22 cellular contexts compared by ENCODE assay signal in the genomic region with DNA sequence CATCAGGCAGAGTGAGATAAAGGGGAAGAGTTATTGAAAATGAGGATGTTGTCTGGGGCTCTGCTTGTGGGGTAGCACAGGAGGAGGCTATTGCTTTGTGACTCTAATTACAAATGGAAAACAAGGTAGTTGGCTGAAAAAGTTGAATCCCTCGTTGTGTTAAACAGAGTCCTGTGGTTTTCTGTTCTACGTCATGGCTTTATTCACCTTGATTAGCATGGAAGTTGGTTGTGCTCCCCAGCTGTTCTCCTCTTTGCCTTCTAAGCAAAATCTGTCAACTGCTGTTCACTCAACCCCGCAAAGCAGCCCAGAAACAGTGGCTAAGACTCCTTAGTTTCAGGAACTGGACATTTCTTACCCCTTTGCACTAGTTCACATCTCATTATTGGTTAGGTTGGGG.
"Had no signal": no experiment of that assay in that cellular context is flagged by ENCODE, and none has a peak within 500 bp of the region (broad histone marks: within the 10 kb centered on the region; RNA-seq: fewer than 3 reads in every experiment).

No MANE protein-coding gene starts in this region.

- H3K9me3 Mint-ChIP-seq: activated CD4-positive, alpha-beta T cell treated with anti-CD3 and anti-CD28 coated beads, Interleukin-2, amount 10 ng/mL, durations not matched to agents 7 days and 5 days; activated naive CD4-positive, alpha-beta T cell treated with anti-CD3 and anti-CD28 coated beads, Interleukin-2, amount 10 ng/mL, durations not matched to agents 7 days and 5 days; activated T-helper 2 cell treated with anti-CD3 and anti-CD28 coated beads, Interferon-gamma antibody, Interleukin-2, Interleukin-4, amounts not matched to agents 10 μg/mL and 5 μg/mL and 100 μg/mL, durations not matched to agents 14 hours and 24 hours and 36 hours had no signal

- H3K36me3 ChIP-seq: adrenal gland, lower lobe of right lung, suprapubic skin, upper lobe of right lung had no signal

- H3K4me3 Mint-ChIP-seq: activated CD4-positive, alpha-beta T cell treated with anti-CD3 and anti-CD28 coated beads, Interleukin-2, amount 10 ng/mL, durations not matched to agents 7 days and 5 days; activated naive CD4-positive, alpha-beta T cell treated with anti-CD3 and anti-CD28 coated beads, Interleukin-2, amount 10 ng/mL, durations not matched to agents 7 days and 5 days; naive B cell had no signal

- ATAC-seq: body of pancreas; left cardiac atrium; lower lobe of right lung; stimulated activated naive CD8-positive, alpha-beta T cell treated with anti-CD3 and anti-CD28 coated beads, Interleukin-15, Interleukin-2, amounts not matched to agents 100 U/mL and 50 U/mL, for 24 hours; upper lobe of right lung had no signal

- H3K27me3 ChIP-seq: adrenal gland, body of pancreas, suprapubic skin, upper lobe of right lung had no signal

- DNase-seq: activated CD4-positive, alpha-beta T cell treated with anti-CD3 and anti-CD28 coated beads, Interleukin-2, amount 10 ng/mL, durations not matched to agents 7 days and 5 days; activated CD4-positive, CD25-positive, alpha-beta regulatory T cell; activated naive CD4-positive, alpha-beta T cell treated with anti-CD3 and anti-CD28 coated beads, Interleukin-2, amount 10 ng/mL, durations not matched to agents 7 days and 5 days; activated T-cell treated with anti-CD3 and anti-CD28 coated beads for 4 hours; adrenal gland; body of pancreas; central memory CD4-positive, alpha-beta T cell; effector CD8-positive, alpha-beta T cell; hypothalamus; left cardiac atrium; lower lobe of right lung; naive B cell; nucleus accumbens; stimulated activated CD4-positive, alpha-beta T cell treated with anti-CD3 and anti-CD28 coated beads, Interleukin-4, amount 100 ng/mL, for 1 hour; stimulated activated CD8-positive, alpha-beta memory T cell treated with anti-CD3 and anti-CD28 coated beads, Interleukin-4, amount 100 ng/mL, for 48 hours; stimulated activated naive CD8-positive, alpha-beta T cell treated with anti-CD3 and anti-CD28 coated beads, Interleukin-15, Interleukin-2, amounts not matched to agents 100 U/mL and 50 U/mL, for 24 hours; T1000; upper lobe of right lung had no signal

- H3K9me3 ChIP-seq: adrenal gland, body of pancreas, lower lobe of right lung, suprapubic skin, upper lobe of right lung had no signal

- H3K4me3 ChIP-seq: adrenal gland, body of pancreas, coronary artery, lower lobe of right lung, suprapubic skin, upper lobe of right lung had no signal

- H3K4me1 Mint-ChIP-seq: activated CD4-positive, alpha-beta T cell treated with anti-CD3 and anti-CD28 coated beads, Interleukin-2, amount 10 ng/mL, durations not matched to agents 7 days and 5 days; activated naive CD4-positive, alpha-beta T cell treated with anti-CD3 and anti-CD28 coated beads, Interleukin-2, amount 10 ng/mL, durations not matched to agents 7 days and 5 days; naive B cell had no signal

- H3K27ac ChIP-seq: adrenal gland, body of pancreas, coronary artery, epithelial cell of prostate, lower lobe of right lung, suprapubic skin, upper lobe of right lung had no signal

- H3K36me3 Mint-ChIP-seq: activated naive CD4-positive, alpha-beta T cell treated with anti-CD3 and anti-CD28 coated beads, Interleukin-2, amount 10 ng/mL, durations not matched to agents 7 days and 5 days; naive B cell had no signal

- H3K27ac Mint-ChIP-seq: activated CD4-positive, alpha-beta T cell treated with anti-CD3 and anti-CD28 coated beads, Interleukin-2, amount 10 ng/mL, durations not matched to agents 7 days and 5 days; activated naive CD4-positive, alpha-beta T cell treated with anti-CD3 and anti-CD28 coated beads, Interleukin-2, amount 10 ng/mL, durations not matched to agents 7 days and 5 days; activated T-helper 2 cell treated with anti-CD3 and anti-CD28 coated beads, Interferon-gamma antibody, Interleukin-2, Interleukin-4, amounts not matched to agents 10 μg/mL and 5 μg/mL and 100 μg/mL, durations not matched to agents 14 hours and 24 hours and 36 hours; naive B cell had no signal

- H3K4me1 ChIP-seq: adrenal gland, body of pancreas, lower lobe of right lung, suprapubic skin, upper lobe of right lung had no signal
